8 cellular contexts compared by ENCODE assay signal in the genomic region with DNA sequence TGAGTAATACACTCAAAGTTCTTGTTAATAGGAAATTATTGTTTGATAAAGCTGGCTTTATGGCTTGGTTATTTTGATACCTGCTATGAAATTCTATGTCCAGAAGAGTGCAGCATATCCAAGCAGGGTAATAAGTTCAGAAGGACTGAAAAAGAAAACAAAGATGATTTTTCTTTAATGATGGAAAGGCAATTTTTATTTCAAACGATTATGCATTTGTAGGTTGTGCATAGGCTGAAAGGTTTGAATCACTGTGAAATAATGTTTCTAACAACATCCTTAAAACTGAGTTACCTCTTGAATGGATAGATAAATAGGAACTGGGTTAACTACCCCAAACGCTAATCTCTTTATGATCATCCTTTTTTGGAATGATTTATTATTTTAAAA. TPM values are rescaled to one million over a fixed set of nuclear protein-coding genes. Genes with fewer than 3 reads are reported as not detected.
DNase-seq lines count a peak whose midpoint lies in the region; ATAC-seq, FAIRE-seq and TF ChIP-seq lines count a peak whose summit lies in the region.

No MANE protein-coding gene starts in this region.

- peaks cover 30% of the 10 kb centered on the region for H3K36me3 Mint-ChIP-seq in activated T-helper 17 cell treated with anti-CD3 and anti-CD28 coated beads, Interleukin-2, amount 50 U/mL, for 72 hours (ENCODE audit: low read depth)

- no peak overlapping the region for H2AFZ ChIP-seq in keratinocyte (ENCODE audit: control insufficient read depth, low read length)

- H3K27ac ChIP-seq in keratinocyte (ENCODE audit: control insufficient read depth, insufficient read depth, low read length), result peak overlapping the region; percentile 77
- peak overlapping the region; percentile 95 to 99 (median 96) for H3K27ac ChIP-seq in transverse colon

- peak overlapping the region; percentile 89 for H3K4me3 Mint-ChIP-seq in activated T-helper 17 cell treated with anti-CD3 and anti-CD28 coated beads, Interleukin-2, amount 50 U/mL, for 72 hours

- no peak for TF ChIP-seq EP300 in transverse colon (IDR thresholded peaks at IDR 0.05; ENCODE audit: low read depth)

- DNase-seq in DMS53 (lab: John Stamatoyannopoulos, UW) (peak; percentile 49), LHCN-M2 (ENCODE audit: low read depth) (peak; percentile 67), keratinocyte (ENCODE audit: low read depth, low spot score) (no peak), transverse colon (no peak), mucosa of gallbladder (ENCODE audit: low spot score) (no peak), posterior cingulate gyrus (no peak)

- WGBS in transverse colon (ENCODE audit: low coverage in 1 of 2), 2 donors, result 25 to 31% methylated on average over 2 of the region's 2 CpGs

- peaks cover 19% of the 10 kb centered on the region for H3K4me1 Mint-ChIP-seq in activated T-helper 17 cell treated with anti-CD3 and anti-CD28 coated beads, Interleukin-2, amount 50 U/mL, for 72 hours

- H4K20me1 ChIP-seq in keratinocyte (ENCODE audit: control insufficient read depth, extremely low read depth, insufficient read depth, low read length), result no peaks in the 10 kb centered on the region

- FAIRE-seq in keratinocyte (lab: Jason Lieb, UNC), result no peak

- peaks cover 22% of the 10 kb centered on the region for H3K79me2 ChIP-seq in keratinocyte (ENCODE audit: control insufficient read depth, insufficient read depth, low read length)

- intact Hi-C loops in transverse colon (cut with DNase I; ENCODE audit: low total_unique reads) (no loop called here), posterior cingulate gyrus (cut with DNase I) (no loop called here)

- H3K27me3 Mint-ChIP-seq in activated T-helper 17 cell treated with anti-CD3 and anti-CD28 coated beads, Interleukin-2, amount 50 U/mL, for 72 hours, result no peaks in the 10 kb centered on the region

- no peaks in the 10 kb centered on the region for H3K27me3 ChIP-seq in keratinocyte (ENCODE audit: control insufficient read depth, extremely low read depth, insufficient read depth, low read length)
- no peaks in the 10 kb centered on the region for H3K27me3 ChIP-seq in transverse colon

- in situ Hi-C loops in transverse colon (cut with MboI; ENCODE audit: low pct_ligation_motif_present in 1 of 4, low pct_unique_long_range_greater_than_20kb in 1 of 4, low sequenced_read_pairs in 3 of 4), result no loop called here

- H3K4me2 ChIP-seq in keratinocyte (ENCODE audit: control insufficient read depth, extremely low read depth, insufficient read depth, low read depth, low read length), result peak overlapping the region; percentile 99

- peaks cover 2% of the 10 kb centered on the region for H3K9me1 ChIP-seq in keratinocyte (ENCODE audit: control insufficient read depth, extremely low read depth, insufficient read depth, low read length)

- H3K27ac Mint-ChIP-seq in activated T-helper 17 cell treated with anti-CD3 and anti-CD28 coated beads, Interleukin-2, amount 50 U/mL, for 72 hours, result peak overlapping the region; percentile 94

- TF ChIP-seq POLR2A in transverse colon (IDR thresholded peaks at IDR 0.05), result no peak

- peak in 2 of 3 experiments; percentile 32 for TF ChIP-seq CTCF in keratinocyte (optimal IDR thresholded peaks at IDR 0.05 in 1 of 3, IDR thresholded peaks at IDR 0.05 in 1 of 3, conservative IDR thresholded peaks at IDR 0.05 in 1 of 3; ENCODE audit: extremely low read depth in 1 of 3, insufficient read depth in 2 of 3, low read length in 3 of 3)
- TF ChIP-seq CTCF in transverse colon (IDR thresholded peaks at IDR 0.05), result peak; percentile 39 to 55 (median 51)

- no peak for ATAC-seq in activated T-helper 17 cell treated with anti-CD3 and anti-CD28 coated beads, Interleukin-2, amount 50 U/mL, for 72 hours (replicated peaks)
- ATAC-seq in HG02610 (IDR thresholded peaks at IDR 0.05; ENCODE audit: unreplicated experiment), result no peak

- no peaks in the 10 kb centered on the region for H3K36me3 ChIP-seq in keratinocyte (ENCODE audit: control insufficient read depth in 2 of 2, extremely low read depth in 1 of 2, insufficient read depth in 2 of 2, low read length in 2 of 2)
- H3K36me3 ChIP-seq in transverse colon, result no peaks in the 10 kb centered on the region

- peaks cover 21% of the 10 kb centered on the region for H3K4me1 ChIP-seq in keratinocyte (ENCODE audit: control insufficient read depth, extremely low read depth, insufficient read depth, low read length)
- H3K4me1 ChIP-seq in transverse colon, result peaks cover 4 to 29% (median 17%) of the 10 kb centered on the region in 4 donors

- H3K9ac ChIP-seq in keratinocyte (ENCODE audit: control insufficient read depth, extremely low read depth, insufficient read depth, low read length), result peak overlapping the region; percentile 68

- no peaks in the 10 kb centered on the region for H3K9me3 Mint-ChIP-seq in activated T-helper 17 cell treated with anti-CD3 and anti-CD28 coated beads, Interleukin-2, amount 50 U/mL, for 72 hours

- H3K4me3 ChIP-seq in keratinocyte (ENCODE audit: control insufficient read depth in 2 of 3, extremely low read depth in 1 of 3, insufficient read depth in 2 of 3, low read depth in 1 of 3, low read length in 3 of 3), result peak overlapping the region in 2 of 3 experiments; percentile 89 to 92
- peak overlapping the region in 2 of 4 donors; percentile 72 to 80 for H3K4me3 ChIP-seq in transverse colon

- no peaks in the 10 kb centered on the region for H3K9me3 ChIP-seq in keratinocyte (ENCODE audit: control insufficient read depth, low read depth, low read length)
- no peaks in the 10 kb centered on the region for H3K9me3 ChIP-seq in transverse colon

- dilution Hi-C loops in keratinocyte (cut with MboI; ENCODE audit: extremely low pct_ligation_motif_present, low sequenced_read_pairs), result no loop called here

RNA-seq across cellular contexts. Expression of a gene that starts 1.4 kb away (rescaled TPM):
- total RNA-seq in LHCN-M2 (2014; rRNA removed) (104 and 158 TPM in 2 replicates), transverse colon (100 to 1,000 TPM in 2 of 4 donors, 10 to 100 TPM in 2; 52.7 to 123 (median 97.1) TPM), mucosa of gallbladder (87.1 TPM)
- 2.6 TPM for polyA plus RNA-seq in LHCN-M2 (2012)
- 10 to 100 TPM; 19.1 to 23.6 TPM for total RNA-seq in activated T-helper 17 cell treated with anti-CD3 and anti-CD28 coated beads, Interleukin-2, amount 50 U/mL, for 72 hours
- polyA plus RNA-seq in keratinocyte, result 11.3 to 20.2 TPM (median 14.6 TPM) in 3 replicates
- polyA plus RNA-seq in keratinocyte (2011; ENCODE audit: low read depth), result 1.7 TPM
- polyA plus RNA-seq in keratinocyte (2011; cell fraction: cytosol; rRNA removed), result 5.5 and 9.8 TPM in 2 replicates
- polyA plus RNA-seq in keratinocyte (2011; cell fraction: nucleus; rRNA removed), result 23.7 and 29.9 TPM in 2 replicates
- 2.9 and 14.9 TPM in 2 replicates for polyA plus RNA-seq in keratinocyte (2012; ENCODE audit: low replicate concordance)
- polyA minus RNA-seq in keratinocyte, result 2.6 to 11.5 TPM (median 6.2 TPM) in 3 replicates
- polyA minus RNA-seq in keratinocyte (2011; cell fraction: cytosol; rRNA and poly(A)+ RNA removed), result 7.1 TPM
- polyA minus RNA-seq in keratinocyte (2011; cell fraction: nucleus; rRNA and poly(A)+ RNA removed), result 18.1 and 30.5 TPM in 2 replicates

Comparison
In these comparisons a context has a peak if more than half of its experiments do, and no peak if none do; other contexts are left out.
1. DNase-seq: peak in DMS53 (single experiment) and LHCN-M2 (single experiment); none in keratinocyte (single experiment), transverse colon (single experiment), mucosa of gallbladder (single experiment) and posterior cingulate gyrus (0 of 10).